ENCODE assay signal across 8 cellular contexts in genomic region chr7:130010689-130011412, GRCh38. TPM values are rescaled to one million over a fixed set of nuclear protein-coding genes. Genes with fewer than 3 reads are reported as not detected.
DNase-seq lines count a peak whose midpoint lies in the region; ATAC-seq and TF ChIP-seq lines count a peak whose summit lies in the region.

No MANE protein-coding gene starts in this region.

- H3K27me3 ChIP-seq in osteoblast (ENCODE audit: insufficient read depth, low read length) (no peaks in the 10 kb centered on the region), suprapubic skin (no peaks in the 10 kb centered on the region)

- WGBS in suprapubic skin: 26% methylated on average over 12 of the region's 12 CpGs

- H2AFZ ChIP-seq in osteoblast (ENCODE audit: low read length): no peak overlapping the region

- POLR2A ChIA-PET in RWPE1 (lab: Yijun Ruan, JAX; ENCODE audit: low non-redundant PET): no interaction called here

- no peak for TF ChIP-seq POLR2A in suprapubic skin (IDR thresholded peaks at IDR 0.05)

- H3K27ac ChIP-seq in RWPE1: peak overlapping the region; percentile 89
- H3K27ac ChIP-seq in osteoblast (ENCODE audit: low read depth, low read length): peak overlapping the region; percentile 85
- H3K27ac ChIP-seq in suprapubic skin: no peak overlapping the region

- H3K79me2 ChIP-seq in osteoblast (ENCODE audit: insufficient read depth, low read length): no peaks in the 10 kb centered on the region

- DNase-seq in DMS53 (lab: John Stamatoyannopoulos, UW): peak; percentile 86
- DNase-seq in LoVo (ENCODE audit: low spot score): peak; percentile 90
- DNase-seq in RWPE1 (ENCODE audit: low spot score): peak; percentile 44
- peak; percentile 82 for DNase-seq in foreskin melanocyte
- DNase-seq in osteoblast (ENCODE audit: insufficient read length, low spot score, missing footprints): peak; percentile 76
- DNase-seq in suprapubic skin (ENCODE audit: low spot score in 2 of 2): peak; percentile 89 to 90

- H3K36me3 Mint-ChIP-seq in activated T-helper 17 cell treated with anti-CD3 and anti-CD28 coated beads, Interleukin-2, amount 50 U/mL, for 72 hours (ENCODE audit: low read depth): no peaks in the 10 kb centered on the region

- H3K36me3 ChIP-seq in osteoblast (ENCODE audit: insufficient read depth, low read length): no peaks in the 10 kb centered on the region
- no peaks in the 10 kb centered on the region for H3K36me3 ChIP-seq in suprapubic skin

- peak overlapping the region; percentile 58 for H3K27ac Mint-ChIP-seq in activated T-helper 17 cell treated with anti-CD3 and anti-CD28 coated beads, Interleukin-2, amount 50 U/mL, for 72 hours

- TF ChIP-seq CTCF in RWPE1 (conservative IDR thresholded peaks at IDR 0.05; ENCODE audit: low read depth): peak; percentile 97
- peak; percentile 95 for TF ChIP-seq CTCF in osteoblast (IDR thresholded peaks at IDR 0.05; ENCODE audit: extremely low read depth, low read depth, low read length)
- peak; percentile 78 to 98 for TF ChIP-seq CTCF in suprapubic skin (IDR thresholded peaks at IDR 0.05)

- no peaks in the 10 kb centered on the region for H3K9me3 ChIP-seq in osteoblast (ENCODE audit: low read depth, low read length)
- no peaks in the 10 kb centered on the region for H3K9me3 ChIP-seq in suprapubic skin

- no peak for TF ChIP-seq EP300 in suprapubic skin (IDR thresholded peaks at IDR 0.05)

- H3K4me2 ChIP-seq in osteoblast (ENCODE audit: insufficient read depth, low read length): peak overlapping the region; percentile 56

- H3K9me3 Mint-ChIP-seq in activated T-helper 17 cell treated with anti-CD3 and anti-CD28 coated beads, Interleukin-2, amount 50 U/mL, for 72 hours: no peaks in the 10 kb centered on the region

- CTCF ChIA-PET in RWPE1 (lab: Yijun Ruan, JAX): interaction anchor here (0.5 to 1.9 kb wide), 6 partner anchors 9 to 186 kb away, joined by 3 to 10 read pairs (median 6); no protein-coding TSS in a partner anchor

- H3K4me1 ChIP-seq in osteoblast (ENCODE audit: insufficient read depth, low read length) (peaks cover 20% of the 10 kb centered on the region), suprapubic skin (peaks cover 19% of the 10 kb centered on the region)

- H3K27me3 Mint-ChIP-seq in activated T-helper 17 cell treated with anti-CD3 and anti-CD28 coated beads, Interleukin-2, amount 50 U/mL, for 72 hours: no peaks in the 10 kb centered on the region

- H3K4me3 Mint-ChIP-seq in activated T-helper 17 cell treated with anti-CD3 and anti-CD28 coated beads, Interleukin-2, amount 50 U/mL, for 72 hours: peak overlapping the region; percentile 47

- peak; percentile 71 for ATAC-seq in GM21737 (IDR thresholded peaks at IDR 0.05; ENCODE audit: unreplicated experiment)
- peak; percentile 64 for ATAC-seq in activated T-helper 17 cell treated with anti-CD3 and anti-CD28 coated beads, Interleukin-2, amount 50 U/mL, for 72 hours (replicated peaks)

- peaks cover 7% of the 10 kb centered on the region for H4K20me1 ChIP-seq in osteoblast (ENCODE audit: insufficient read depth, low read length)

- H3K4me3 ChIP-seq in osteoblast (ENCODE audit: insufficient read depth, low read length) (no peak overlapping the region), suprapubic skin (no peak overlapping the region)

- H3K4me1 Mint-ChIP-seq in activated T-helper 17 cell treated with anti-CD3 and anti-CD28 coated beads, Interleukin-2, amount 50 U/mL, for 72 hours: peaks cover 10% of the 10 kb centered on the region

RNA-seq across cellular contexts. Expression of gene ZC3HC1, which starts 40.3 kb away (rescaled TPM):
- 10 to 100 TPM; 22.6 to 33.7 TPM for total RNA-seq in activated T-helper 17 cell treated with anti-CD3 and anti-CD28 coated beads, Interleukin-2, amount 50 U/mL, for 72 hours
- 9.7 and 11.6 TPM in 2 replicates for total RNA-seq in osteoblast
- 1 to 10 TPM; 6.4 to 9.1 (median 7.5) TPM for total RNA-seq in suprapubic skin

RNA-seq across cellular contexts. Expression of gene UBE2H, which starts 58.1 kb away (rescaled TPM):
- total RNA-seq in activated T-helper 17 cell treated with anti-CD3 and anti-CD28 coated beads, Interleukin-2, amount 50 U/mL, for 72 hours: 10 to 100 TPM; 27.8 to 54.0 TPM
- total RNA-seq in osteoblast (60.1 and 61.2 TPM in 2 replicates), suprapubic skin (10 to 100 TPM; 49.5 to 90.9 (median 57.1) TPM)

RNA-seq across cellular contexts. Expression of gene KLHDC10, which starts 59.5 kb away (rescaled TPM):
- 10 to 100 TPM; 16.2 to 21.3 TPM for total RNA-seq in activated T-helper 17 cell treated with anti-CD3 and anti-CD28 coated beads, Interleukin-2, amount 50 U/mL, for 72 hours
- total RNA-seq in osteoblast (31.8 and 32.6 TPM in 2 replicates), suprapubic skin (10 to 100 TPM; 17.8 to 26.9 (median 22.3) TPM)
